In genomic region chr21:34996304-34997081, GRCh38 we compare ENCODE assay signal across 10 cellular contexts. TPM values are rescaled to one million over a fixed set of nuclear protein-coding genes. Genes with fewer than 3 reads are reported as not detected.
A peak's percentile ranks its signal among the peaks of the same experiment; 100 is the strongest.
DNase-seq lines count a peak whose midpoint lies in the region; ATAC-seq and TF ChIP-seq lines count a peak whose summit lies in the region.
"Had no signal": no experiment of that assay in that cellular context is flagged by ENCODE, and none has a peak within 500 bp of the region (broad histone marks: within the 10 kb centered on the region; RNA-seq: fewer than 3 reads in every experiment).

No MANE protein-coding gene starts in this region.

- peaks cover 56 to 65% of the 10 kb centered on the region in 2 donors for H3K4me1 Mint-ChIP-seq in natural killer cell treated with Interleukin-12 subunit alpha and Interleukin-12 subunit beta and Interleukin-15 and Interleukin-18, amount 100 ng/mL, for 72 hours (ENCODE audit: low read depth in 2 of 2)

- BruUV-seq in mammary epithelial cell (replicated peaks; lab: Mats Ljungman, UMichigan), result no TSS peak

- peak overlapping the region; percentile 85 to 91 for H3K27ac Mint-ChIP-seq in natural killer cell treated with Interleukin-12 subunit alpha and Interleukin-12 subunit beta and Interleukin-15 and Interleukin-18, amount 100 ng/mL, for 72 hours

- intact Hi-C loops in mammary epithelial cell (cut with micrococcal nuclease), result no loop called here

- 59% methylated on average over 8 of the region's 8 CpGs for WGBS in mammary epithelial cell (ENCODE audit: low coverage, missing lambda C conversion rate)

- H3K4me2 ChIP-seq in BLaER1 (peak overlapping the region; percentile 5; the same call in 1 of the 2 replicates), mammary epithelial cell (ENCODE audit: insufficient read depth, low read depth, low read length) (no peak overlapping the region)

- H3K27ac ChIP-seq in BLaER1 (peak overlapping the region; percentile 37), mammary epithelial cell (ENCODE audit: insufficient read depth, low read depth, low read length) (no peak overlapping the region), RWPE1 (no peak overlapping the region)

- H3K9me3 ChIP-seq in BLaER1, result no peaks in the 10 kb centered on the region
- H3K9me3 ChIP-seq in mammary epithelial cell (replicated peaks; ENCODE audit: insufficient read depth, low read length), result no peaks in the 10 kb centered on the region
- H3K9me3 ChIP-seq in MG63, result no peaks in the 10 kb centered on the region
- H3K9me3 ChIP-seq: ascending aorta had no signal

- H3K27me3 ChIP-seq in BLaER1 (no peaks in the 10 kb centered on the region), mammary epithelial cell (ENCODE audit: insufficient read depth, low read length) (no peaks in the 10 kb centered on the region), MG63 (no peaks in the 10 kb centered on the region)
- H3K27me3 ChIP-seq: ascending aorta had no signal

- dilution Hi-C loops in mammary epithelial cell (cut with HindIII; ENCODE audit: low sequenced_read_pairs), result no loop called here

- H3K36me3 ChIP-seq in BLaER1 (peaks cover 84% of the 10 kb centered on the region), mammary epithelial cell (ENCODE audit: insufficient read depth, low read length) (no peaks in the 10 kb centered on the region), MG63 (no peaks in the 10 kb centered on the region)
- H3K36me3 ChIP-seq: ascending aorta had no signal

- DNase-seq in EL (peak; percentile 47), mammary epithelial cell (peak; percentile 42), epidermal melanocyte (ENCODE audit: insufficient read length, low spot score) (no peak), MG63 (no peak), RWPE1 (ENCODE audit: low spot score) (no peak)
- DNase-seq in natural killer cell treated with Interleukin-12 subunit alpha and Interleukin-12 subunit beta and Interleukin-15 and Interleukin-18, amount 100 ng/mL, for 72 hours (ENCODE audit: low spot score), result no peak
- DNase-seq: T1000 had no signal

- TF ChIP-seq CTCF in mammary epithelial cell (conservative IDR thresholded peaks at IDR 0.05 in 1 of 2, IDR thresholded peaks at IDR 0.05 in 1 of 2; ENCODE audit: extremely low read depth in 1 of 2, insufficient read depth in 1 of 2, low read depth in 1 of 2, low read length in 2 of 2), result no peak
- TF ChIP-seq CTCF in RWPE1 (conservative IDR thresholded peaks at IDR 0.05; ENCODE audit: low read depth), result no peak

- no peak overlapping the region for H2AFZ ChIP-seq in mammary epithelial cell (ENCODE audit: low read depth, low read length)

- peaks cover 3% of the 10 kb centered on the region for H3K79me2 ChIP-seq in mammary epithelial cell (ENCODE audit: insufficient read depth, low read length)

- H3K36me3 Mint-ChIP-seq in natural killer cell treated with Interleukin-12 subunit alpha and Interleukin-12 subunit beta and Interleukin-15 and Interleukin-18, amount 100 ng/mL, for 72 hours, result no peaks in the 10 kb centered on the region

- no peaks in the 10 kb centered on the region for H3K9me3 Mint-ChIP-seq in natural killer cell treated with Interleukin-12 subunit alpha and Interleukin-12 subunit beta and Interleukin-15 and Interleukin-18, amount 100 ng/mL, for 72 hours

- H4K20me1 ChIP-seq in BLaER1 (peaks cover 100% of the 10 kb centered on the region), mammary epithelial cell (ENCODE audit: insufficient read depth, low read length) (no peaks in the 10 kb centered on the region)

- H3K4me3 ChIP-seq in BLaER1 (no peak overlapping the region), mammary epithelial cell (replicated peaks in 1 of 3; ENCODE audit: insufficient read depth in 1 of 3, low read depth in 2 of 3, low read length in 3 of 3) (no peak overlapping the region), MG63 (no peak overlapping the region)
- H3K4me3 ChIP-seq: ascending aorta had no signal

- no peak overlapping the region for H3K9ac ChIP-seq in BLaER1
- H3K9ac ChIP-seq in mammary epithelial cell (ENCODE audit: insufficient read depth, low read length), result no peak overlapping the region

- peak overlapping the region; percentile 80 for H3K4me3 Mint-ChIP-seq in natural killer cell treated with Interleukin-12 subunit alpha and Interleukin-12 subunit beta and Interleukin-15 and Interleukin-18, amount 100 ng/mL, for 72 hours

- ATAC-seq in natural killer cell treated with Interleukin-12 subunit alpha and Interleukin-12 subunit beta and Interleukin-15 and Interleukin-18, amount 100 ng/mL, for 72 hours, result peak; percentile 75 to 77
- no peak for ATAC-seq in HG02610 (IDR thresholded peaks at IDR 0.05; ENCODE audit: unreplicated experiment)

- H3K4me1 ChIP-seq in BLaER1 (peaks cover 93% of the 10 kb centered on the region), mammary epithelial cell (ENCODE audit: insufficient read depth, low read length) (peaks cover 26% of the 10 kb centered on the region)
- H3K4me1 ChIP-seq: ascending aorta had no signal

- POLR2A ChIA-PET in RWPE1 (lab: Yijun Ruan, JAX; ENCODE audit: low non-redundant PET), result no interaction called here

- CTCF ChIA-PET in mammary epithelial cell (lab: Charles Lee; ENCODE audit: low non-redundant PET), result interaction anchor here (0.6 kb wide), 1 partner anchor 65 kb away, joined by 3 read pairs; no protein-coding TSS in a partner anchor
- CTCF ChIA-PET in RWPE1 (lab: Yijun Ruan, JAX), result interaction anchor here (0.7 kb wide), 1 partner anchor 80 kb away, joined by 3 read pairs; no protein-coding TSS in a partner anchor

- in situ Hi-C loops in mammary epithelial cell (cut with MboI; ENCODE audit: low sequenced_read_pairs in 2 of 2), result no loop called here

- H3K27me3 Mint-ChIP-seq in natural killer cell treated with Interleukin-12 subunit alpha and Interleukin-12 subunit beta and Interleukin-15 and Interleukin-18, amount 100 ng/mL, for 72 hours, result no peaks in the 10 kb centered on the region

RNA-seq across cellular contexts. Expression of gene RUNX1, which starts 52.6 kb away (rescaled TPM):
- total RNA-seq in mammary epithelial cell, result 100 to 1,000 TPM; 126 to 133 TPM
- 45.8 TPM for polyA plus RNA-seq in mammary epithelial cell
- polyA minus RNA-seq in mammary epithelial cell, result 102 TPM
- total RNA-seq in natural killer cell treated with Interleukin-12 subunit alpha and Interleukin-12 subunit beta and Interleukin-15 and Interleukin-18, amount 100 ng/mL, for 72 hours, result 100 to 1,000 TPM in 1 of 2 donors, 10 to 100 TPM in 1; 67.8 to 121 TPM
- 2.2 and 5.3 TPM in 2 replicates for total RNA-seq in MG63 (2014; rRNA removed; shearing (Covaris generic); ENCODE audit: low replicate concordance)

Comparison
In these comparisons a context has a peak if more than half of its experiments do, and no peak if none do; other contexts are left out.
1. DNase-seq: peak in EL (single experiment) and mammary epithelial cell (single experiment); none in natural killer cell treated with Interleukin-12 subunit alpha and Interleukin-12 subunit beta and Interleukin-15 and Interleukin-18, amount 100 ng/mL, for 72 hours (single experiment), epidermal melanocyte (single experiment), MG63 (single experiment) and RWPE1 (single experiment).
2. RNA of gene RUNX1, which starts 52.6 kb away (total RNA-seq): 126 to 133 TPM in mammary epithelial cell and 67.8 to 121 TPM in natural killer cell treated with Interleukin-12 subunit alpha and Interleukin-12 subunit beta and Interleukin-15 and Interleukin-18, amount 100 ng/mL, for 72 hours; 2.2 to 5.3 TPM in MG63; every median in the first group is over 10 times any median in the second.